25 cellular contexts compared by ENCODE assay signal in the genomic region with DNA sequence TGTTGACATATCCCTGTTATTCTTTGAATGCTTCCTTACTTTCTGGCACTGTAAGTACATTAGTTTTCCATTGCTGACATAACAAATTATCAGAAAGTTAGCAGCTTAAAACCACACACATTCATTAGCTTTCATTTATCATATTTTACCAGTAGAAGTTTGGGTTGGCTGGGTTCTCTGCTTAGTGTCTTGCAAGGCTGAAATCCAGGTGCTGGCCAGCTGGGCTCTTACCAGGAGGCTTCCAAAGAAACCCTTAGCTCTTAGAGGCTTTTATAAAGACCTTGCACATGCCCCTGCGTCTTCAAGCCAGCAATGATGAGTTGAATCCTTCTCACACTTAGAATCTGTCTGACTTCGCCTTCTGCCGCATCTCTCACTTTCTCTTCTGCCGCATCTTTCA.
A peak's percentile ranks its signal among the peaks of the same experiment; 100 is the strongest.
DNase-seq lines count a peak whose midpoint lies in the region; ATAC-seq, FAIRE-seq and TF ChIP-seq lines count a peak whose summit lies in the region.
"Had no signal": no experiment of that assay in that cellular context is flagged by ENCODE, and none has a peak within 500 bp of the region (broad histone marks: within the 10 kb centered on the region; RNA-seq: fewer than 3 reads in every experiment).

No MANE protein-coding gene starts in this region.

- H3K36me3 Mint-ChIP-seq in endodermal cell (ENCODE audit: low read depth) (peaks cover 38% of the 10 kb centered on the region), nephron (ENCODE audit: low read depth) (peaks cover 63% of the 10 kb centered on the region)

- no peak overlapping the region for H3K9ac ChIP-seq in endodermal cell (ENCODE audit: extremely low read depth, low read length, poor library complexity, severe bottlenecking)

- peak; percentile 17 for DNase-seq in Caki2 (ENCODE audit: low read depth)
- DNase-seq in endodermal cell, result no peak
- no peak for DNase-seq in H54 (ENCODE audit: insufficient read length, low spot score)
- DNase-seq in NCI-H1048 (lab: John Stamatoyannopoulos, UW), result no peak
- no peak for DNase-seq in foreskin keratinocyte
- DNase-seq: activated CD4-positive, alpha-beta T cell treated with anti-CD3 and anti-CD28 coated beads, Interleukin-2, amount 50 U/mL, for 1 hour; cortex of kidney; KBM-7; MG63; NCI-H1417 treated with DMSO at 0.1 percent for 48 hours; NCI-H2081 treated with DMSO at 0.1 percent for 48 hours; NCI-H82; stimulated activated CD4-positive, alpha-beta T cell treated with anti-CD3 and anti-CD28 coated beads, Interleukin-2, amount 100 ng/mL, for 24 hours; T-helper 9 cell; upper lobe of left lung; WERI-Rb-1 had no signal

- H3K9me3 ChIP-seq in endodermal cell (ENCODE audit: control insufficient read depth, low read length), result peaks cover 24% of the 10 kb centered on the region

- H3K4me3 ChIP-seq in endodermal cell (ENCODE audit: low read length), result no peak overlapping the region
- H3K4me3 ChIP-seq: A549, HAP-1, MG63, smooth muscle cell, upper lobe of left lung had no signal

- peak; percentile 62 for ATAC-seq in SK-N-SH treated with all-trans-retinoic acid at 6 μM for 48 hours
- no peak for ATAC-seq in GM19023 (IDR thresholded peaks at IDR 0.05; ENCODE audit: unreplicated experiment)
- ATAC-seq in foreskin keratinocyte, result no peak
- ATAC-seq: A549; activated naive CD4-positive, alpha-beta T cell treated with anti-CD3 and anti-CD28 coated beads, Interleukin-2, amount 50 U/mL, for 72 hours had no signal

- peaks cover 69% of the 10 kb centered on the region for H3K36me3 ChIP-seq in endodermal cell (ENCODE audit: control insufficient read depth, insufficient read depth, low read length)
- H3K36me3 ChIP-seq: HAP-1, WERI-Rb-1 had no signal

- H3K27me3 ChIP-seq in endodermal cell (ENCODE audit: control insufficient read depth, insufficient read depth, low read length, poor library complexity, severe bottlenecking) (no peaks in the 10 kb centered on the region), foreskin keratinocyte (no peaks in the 10 kb centered on the region)
- H3K27me3 ChIP-seq: MG63, upper lobe of left lung had no signal

- no peaks in the 10 kb centered on the region for H3K27me3 Mint-ChIP-seq in endodermal cell (ENCODE audit: insufficient read depth)
- no peaks in the 10 kb centered on the region for H3K27me3 Mint-ChIP-seq in nephron (ENCODE audit: low read depth)

- peaks cover 15% of the 10 kb centered on the region for H3K9me3 Mint-ChIP-seq in endodermal cell
- H3K9me3 Mint-ChIP-seq in nephron, result peaks cover 17% of the 10 kb centered on the region

- no peak for FAIRE-seq in H54 (lab: Jason Lieb, UNC)
- FAIRE-seq: A549 had no signal

- TF ChIP-seq CTCF in endodermal cell (conservative IDR thresholded peaks at IDR 0.05) (no peak), nephron (IDR thresholded peaks at IDR 0.05; ENCODE audit: unreplicated experiment in 3 of 3) (no peak), foreskin keratinocyte (conservative IDR thresholded peaks at IDR 0.05) (no peak)

- H3K4me1 ChIP-seq in endodermal cell (ENCODE audit: control insufficient read depth, insufficient read depth, low read length) (no peaks in the 10 kb centered on the region), foreskin keratinocyte (no peaks in the 10 kb centered on the region)
- H3K4me1 ChIP-seq: A549, upper lobe of left lung had no signal

- no peak for TF ChIP-seq POLR2A in H54 (IDR thresholded peaks at IDR 0.05; ENCODE audit: low read depth, low read length)

- H3K4me1 Mint-ChIP-seq in endodermal cell, result no peaks in the 10 kb centered on the region
- H3K4me1 Mint-ChIP-seq in nephron, result peaks cover 26% of the 10 kb centered on the region

- H3K27ac ChIP-seq in endodermal cell (ENCODE audit: low read depth, low read length) (no peak overlapping the region), foreskin keratinocyte (no peak overlapping the region)
- H3K27ac ChIP-seq: A549, upper lobe of left lung, WERI-Rb-1 had no signal

- H3K4me3 Mint-ChIP-seq in endodermal cell (no peak overlapping the region), nephron (no peak overlapping the region)
- H3K4me3 Mint-ChIP-seq: brain had no signal

- in situ Hi-C loops in Caki2 (cut with HindIII; ENCODE audit: low pct_unique_long_range_greater_than_20kb, low sequenced_read_pairs), result no loop called here

- 94 to 100% methylated on average over 2 to 4 of the region's 4 CpGs for WGBS in endodermal cell (ENCODE audit: insufficient coverage in 1 of 2, insufficient read length in 1 of 2), 2 experiments

- H3K27ac Mint-ChIP-seq in endodermal cell (peak overlapping the region; percentile 53), nephron (peak overlapping the region in 2 of 3 experiments; percentile 26 to 58)
- H3K27ac Mint-ChIP-seq: activated naive CD4-positive, alpha-beta T cell treated with anti-CD3 and anti-CD28 coated beads, Interleukin-2, amount 50 U/mL, for 72 hours; activated T-helper 2 cell treated with anti-CD3 and anti-CD28 coated beads, Interferon-gamma antibody, Interleukin-2, Interleukin-4, amounts not matched to agents 10 μg/mL and 5 μg/mL and 100 μg/mL, durations not matched to agents 14 hours and 24 hours and 36 hours had no signal

TF ChIP-seq in SK-N-SH treated with all-trans-retinoic acid at 6 μM for 48 hours, 23 proteins besides CTCF, POLR2A, EP300 and RAD21:
- TF ChIP-seq, protein P1, sequence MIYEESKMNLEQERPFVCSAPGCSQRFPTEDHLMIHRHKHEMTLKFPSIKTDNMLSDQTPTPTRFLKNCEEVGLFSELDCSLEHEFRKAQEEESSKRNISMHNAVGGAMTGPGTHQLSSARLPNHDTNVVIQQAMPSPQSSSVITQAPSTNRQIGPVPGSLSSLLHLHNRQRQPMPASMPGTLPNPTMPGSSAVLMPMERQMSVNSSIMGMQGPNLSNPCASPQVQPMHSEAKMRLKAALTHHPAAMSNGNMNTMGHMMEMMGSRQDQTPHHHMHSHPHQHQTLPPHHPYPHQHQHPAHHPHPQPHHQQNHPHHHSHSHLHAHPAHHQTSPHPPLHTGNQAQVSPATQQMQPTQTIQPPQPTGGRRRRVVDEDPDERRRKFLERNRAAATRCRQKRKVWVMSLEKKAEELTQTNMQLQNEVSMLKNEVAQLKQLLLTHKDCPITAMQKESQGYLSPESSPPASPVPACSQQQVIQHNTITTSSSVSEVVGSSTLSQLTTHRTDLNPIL (CRISPR knock-in tag; IDR thresholded peaks at IDR 0.05; ENCODE audit: low read depth), result no peak
- TF ChIP-seq ZFP30 (CRISPR knock-in tag; IDR thresholded peaks at IDR 0.05), result no peak
- TF ChIP-seq TOX (CRISPR knock-in tag; IDR thresholded peaks at IDR 0.05; ENCODE audit: borderline replicate concordance), result peak; percentile 42; the same call in 1 of the 2 replicates
- 0 out of 2 replicates have a peak, but pooled peaks have one; percentile 25 for TF ChIP-seq ISL1 (CRISPR knock-in tag; IDR thresholded peaks at IDR 0.05)
- no peak for TF ChIP-seq ESRRG (CRISPR knock-in tag; IDR thresholded peaks at IDR 0.05)
- TF ChIP-seq, protein P2, sequence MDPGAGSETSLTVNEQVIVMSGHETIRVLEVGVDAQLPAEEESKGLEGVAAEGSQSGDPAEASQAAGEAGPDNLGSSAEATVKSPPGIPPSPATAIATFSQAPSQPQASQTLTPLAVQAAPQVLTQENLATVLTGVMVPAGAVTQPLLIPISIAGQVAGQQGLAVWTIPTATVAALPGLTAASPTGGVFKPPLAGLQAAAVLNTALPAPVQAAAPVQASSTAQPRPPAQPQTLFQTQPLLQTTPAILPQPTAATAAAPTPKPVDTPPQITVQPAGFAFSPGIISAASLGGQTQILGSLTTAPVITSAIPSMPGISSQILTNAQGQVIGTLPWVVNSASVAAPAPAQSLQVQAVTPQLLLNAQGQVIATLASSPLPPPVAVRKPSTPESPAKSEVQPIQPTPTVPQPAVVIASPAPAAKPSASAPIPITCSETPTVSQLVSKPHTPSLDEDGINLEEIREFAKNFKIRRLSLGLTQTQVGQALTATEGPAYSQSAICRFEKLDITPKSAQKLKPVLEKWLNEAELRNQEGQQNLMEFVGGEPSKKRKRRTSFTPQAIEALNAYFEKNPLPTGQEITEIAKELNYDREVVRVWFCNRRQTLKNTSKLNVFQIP (CRISPR knock-in tag; IDR thresholded peaks at IDR 0.05; ENCODE audit: borderline replicate concordance, low read depth), result no peak
- TF ChIP-seq GLIS3 (CRISPR knock-in tag; IDR thresholded peaks at IDR 0.05), result no peak
- no peak for TF ChIP-seq ZC3H10 (CRISPR knock-in tag; IDR thresholded peaks at IDR 0.05)
